Comparison of ENCODE assay signal across 1 cellular context in the genomic region with DNA sequence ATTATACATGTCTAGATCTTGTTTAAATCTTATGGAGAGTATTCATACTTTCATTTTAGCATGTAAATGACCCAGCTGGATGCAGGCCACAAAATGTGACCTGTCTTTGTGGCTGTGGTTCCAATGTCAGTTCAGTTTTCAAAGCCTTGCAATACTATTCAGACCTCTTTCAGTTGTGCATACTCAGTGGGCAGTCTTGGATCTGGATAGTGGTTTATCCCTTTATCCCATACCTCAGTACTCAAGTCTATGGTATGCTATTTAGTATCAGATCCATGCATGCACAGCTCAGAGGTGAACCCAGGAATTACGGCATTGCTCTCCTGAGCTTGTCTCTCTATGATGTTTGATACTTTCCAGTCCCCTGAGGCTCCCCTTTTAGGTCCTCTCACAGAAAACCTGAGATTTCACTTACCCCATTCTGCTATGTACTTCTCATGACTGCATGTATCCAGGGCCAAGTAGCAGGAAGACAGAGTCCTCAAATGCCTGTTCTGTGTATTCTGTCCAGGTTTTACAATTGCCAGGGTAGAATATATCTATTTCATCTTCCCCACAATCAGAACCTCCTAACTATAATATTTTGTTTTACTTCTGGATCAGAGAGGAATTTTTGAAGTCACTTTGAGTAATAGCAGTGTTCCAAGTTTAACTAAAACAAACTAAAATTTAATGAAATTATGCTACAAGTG.
TF ChIP-seq lines count a peak whose summit lies in the region.

No MANE protein-coding gene starts in this region.

TF ChIP-seq in endothelial cell of umbilical vein, 7 proteins besides CTCF, POLR2A, EP300 and RAD21:
- TF ChIP-seq GATA2 (IDR thresholded peaks at IDR 0.05; ENCODE audit: insufficient read depth, insufficient read length, low read depth, low read length) (no peak), FOS (IDR thresholded peaks at IDR 0.05; ENCODE audit: borderline replicate concordance, insufficient read depth, low read length) (no peak), JUN (IDR thresholded peaks at IDR 0.05; ENCODE audit: borderline replicate concordance, insufficient read depth, insufficient read length, low read depth) (no peak), POLR2AphosphoS5 (IDR thresholded peaks at IDR 0.05; ENCODE audit: insufficient read depth, low read depth, low read length) (no peak), MYC (IDR thresholded peaks at IDR 0.05; ENCODE audit: low read depth, low read length) (no peak), EZH2 (IDR thresholded peaks at IDR 0.05; ENCODE audit: borderline replicate concordance, low read depth, low read length, severe bottlenecking) (no peak)
- TF ChIP-seq, protein P1, sequence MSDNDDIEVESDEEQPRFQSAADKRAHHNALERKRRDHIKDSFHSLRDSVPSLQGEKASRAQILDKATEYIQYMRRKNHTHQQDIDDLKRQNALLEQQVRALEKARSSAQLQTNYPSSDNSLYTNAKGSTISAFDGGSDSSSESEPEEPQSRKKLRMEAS (IDR thresholded peaks at IDR 0.05; ENCODE audit: insufficient read depth, insufficient read length): no peak
